In genomic region chr19:15332311-15332996, GRCh38 we compare ENCODE assay signal across 8 cellular contexts. TPM values are rescaled to one million over a fixed set of nuclear protein-coding genes. Genes with fewer than 3 reads are reported as not detected.
A peak's percentile ranks its signal among the peaks of the same experiment; 100 is the strongest.
DNase-seq lines count a peak whose midpoint lies in the region; ATAC-seq, FAIRE-seq and TF ChIP-seq lines count a peak whose summit lies in the region.

Gene BRD4, minus strand, starts transcription at chr19:15332539. Its CDS starts 59,440 bp downstream, at chr19:15273099.

- H3K4me1 ChIP-seq in RWPE2 (ENCODE audit: insufficient read depth, poor library complexity, severe bottlenecking) (peaks cover 11% of the 10 kb centered on the region), neuron (ENCODE audit: insufficient read depth, low read length) (peaks cover 17% of the 10 kb centered on the region)

- H3K9me3 ChIP-seq in RWPE2 (ENCODE audit: severe bottlenecking) (no peaks in the 10 kb centered on the region), neuron (ENCODE audit: low read length) (no peaks in the 10 kb centered on the region)

- H3K36me3 ChIP-seq in RWPE2 (ENCODE audit: low read depth): peaks cover 40% of the 10 kb centered on the region
- H3K36me3 ChIP-seq in neuron (ENCODE audit: insufficient read depth, low read length): peaks cover 6% of the 10 kb centered on the region

- peak; percentile 57 for TF ChIP-seq POLR2A in GM19193 (IDR thresholded peaks at IDR 0.05; ENCODE audit: extremely low read depth, insufficient read depth, insufficient read length)

- peak within 1 kb of the TSS; percentile 93 for H3K27ac ChIP-seq in RWPE2 (ENCODE audit: poor library complexity, severe bottlenecking)

- no peak; the same call in 2 of the 3 replicates for ATAC-seq in RWPE2 (ENCODE audit: low read depth)

- H3K27me3 ChIP-seq in RWPE2 (ENCODE audit: insufficient read depth, poor library complexity, severe bottlenecking) (no peaks in the 10 kb centered on the region), neuron (ENCODE audit: insufficient read depth, low read length) (no peaks in the 10 kb centered on the region)

- no peak for TF ChIP-seq CTCF in RWPE2 (IDR thresholded peaks at IDR 0.05; ENCODE audit: poor library complexity, severe bottlenecking)
- TF ChIP-seq CTCF in subcutaneous adipose tissue (IDR thresholded peaks at IDR 0.05; ENCODE audit: low read depth): no peak

- FAIRE-seq in frontal cortex (lab: Jason Lieb, UNC): no peak

- H3K4me3 ChIP-seq in RWPE2 (ENCODE audit: severe bottlenecking) (peak within 1 kb of the TSS; percentile 78), neuron (ENCODE audit: low read length) (peak within 1 kb of the TSS; percentile 94)

- peak within 1 kb of the TSS; percentile 93 for H2AFZ ChIP-seq in neuron (ENCODE audit: low read depth, low read length)

- DNase-seq in Ammon's horn (ENCODE audit: low spot score): peak; percentile 62
- DNase-seq in HT-29 (ENCODE audit: low spot score): peak; percentile 30
- DNase-seq in RWPE2 (ENCODE audit: low spot score): peak; percentile 55
- DNase-seq in activated gamma-delta T cell (lab: John Stamatoyannopoulos, UW): peak; percentile 59
- peak; percentile 95 for DNase-seq in frontal cortex (ENCODE audit: low spot score in 2 of 2)

RNA-seq across cellular contexts. Expression of gene BRD4, which starts in this region (rescaled TPM):
- total RNA-seq in HT-29 (2014; rRNA removed; shearing (Covaris generic)): 20.1 and 20.3 TPM in 2 replicates
- total RNA-seq in frontal cortex (11.4 TPM), subcutaneous adipose tissue (10 to 100 TPM; 27.6 to 46.5 (median 35.3) TPM)

Comparison
In these comparisons a context has a peak if more than half of its experiments do, and no peak if none do; other contexts are left out.
1. DNase-seq: peak in every context shown above with its lines; median percentile 95 in frontal cortex; 62 in Ammon's horn; 59 in activated gamma-delta T cell; 55 in RWPE2; 30 in HT-29.